ENCODE assay signal across 18 cellular contexts in genomic region chr1:231107600-231108326, GRCh38. TPM values are rescaled to one million over a fixed set of nuclear protein-coding genes. Genes with fewer than 3 reads are reported as not detected.
"Had no signal": no experiment of that assay in that cellular context is flagged by ENCODE, and none has a peak within 500 bp of the region (broad histone marks: within the 10 kb centered on the region; RNA-seq: fewer than 3 reads in every experiment).

No MANE protein-coding gene starts in this region.

- H3K9me3 Mint-ChIP-seq: activated naive CD4-positive, alpha-beta T cell treated with anti-CD3 and anti-CD28 coated beads for 36 hours; type B pancreatic cell had no signal

- FAIRE-seq: astrocyte had no signal

- H3K4me1 ChIP-seq: lower lobe of right lung, right lobe of liver had no signal

- H3K27me3 ChIP-seq: gastrocnemius medialis, heart left ventricle, right lobe of liver had no signal

- H3K27ac ChIP-seq: dorsolateral prefrontal cortex, gastrocnemius medialis, heart left ventricle, lower lobe of right lung, psoas muscle, right lobe of liver had no signal

- H3K36me3 Mint-ChIP-seq: mesothelial cell of epicardium, type B pancreatic cell had no signal

- H3K4me2 ChIP-seq: smooth muscle cell had no signal

- H3K9me3 ChIP-seq: gastrocnemius medialis, lower lobe of right lung, psoas muscle, right lobe of liver had no signal

- DNase-seq: activated CD4-positive, alpha-beta T cell treated with anti-CD3 and anti-CD28 coated beads, Interleukin-2, amount 50 U/mL, for 1 hour; activated naive CD4-positive, alpha-beta T cell treated with anti-CD3 and anti-CD28 coated beads for 36 hours; activated naive CD8-positive, alpha-beta T cell treated with anti-CD3 and anti-CD28 coated beads, Interleukin-2, amount 50 U/mL, for 24 hours; activated T-cell treated with anti-CD3 and anti-CD28 coated beads for 4 hours; erythroblast; gastrocnemius medialis; heart left ventricle; left cardiac atrium; lower lobe of right lung; psoas muscle; right lobe of liver had no signal

- H3K27ac Mint-ChIP-seq: activated naive CD4-positive, alpha-beta T cell treated with anti-CD3 and anti-CD28 coated beads for 36 hours; mesothelial cell of epicardium; stimulated activated naive CD8-positive, alpha-beta T cell treated with anti-CD3 and anti-CD28 coated beads, Interleukin-15, Interleukin-2, amounts not matched to agents 100 ng/mL and 50 ng/mL, for 24 hours; type B pancreatic cell had no signal

- H3K36me3 ChIP-seq: gastrocnemius medialis, heart left ventricle, lower lobe of right lung, right lobe of liver had no signal

- ATAC-seq: activated CD4-positive, CD25-positive, alpha-beta regulatory T cell treated with anti-CD3 and anti-CD28 coated beads, Interleukin-2, amount 50 U/mL, for 24 hours; gastrocnemius medialis; heart left ventricle; left cardiac atrium; psoas muscle; right lobe of liver had no signal

- H3K4me3 ChIP-seq: dorsolateral prefrontal cortex, gastrocnemius medialis, heart left ventricle, lower lobe of right lung, psoas muscle, right lobe of liver, smooth muscle cell had no signal

- H3K4me3 Mint-ChIP-seq: activated naive CD4-positive, alpha-beta T cell treated with anti-CD3 and anti-CD28 coated beads for 36 hours; activated naive CD8-positive, alpha-beta T cell treated with anti-CD3 and anti-CD28 coated beads, Interleukin-2, amount 50 U/mL, for 24 hours; mesothelial cell of epicardium; stimulated activated naive CD8-positive, alpha-beta T cell treated with anti-CD3 and anti-CD28 coated beads, Interleukin-15, Interleukin-2, amounts not matched to agents 100 ng/mL and 50 ng/mL, for 24 hours; type B pancreatic cell had no signal

RNA-seq across cellular contexts. Expression of gene TRIM67, which starts 54.1 kb away (rescaled TPM):
- total RNA-seq: activated naive CD4-positive, alpha-beta T cell treated with anti-CD3 and anti-CD28 coated beads for 36 hours; gastrocnemius medialis; lower lobe of right lung; right lobe of liver had no signal
- polyA plus RNA-seq: heart left ventricle, psoas muscle had no signal
